Comparison of ENCODE assay signal across 20 cellular contexts in genomic region chr11:130340671-130341319, GRCh38.
DNase-seq lines count a peak whose midpoint lies in the region; ATAC-seq and TF ChIP-seq lines count a peak whose summit lies in the region.
"Had no signal": no experiment of that assay in that cellular context is flagged by ENCODE, and none has a peak within 500 bp of the region (broad histone marks: within the 10 kb centered on the region; RNA-seq: fewer than 3 reads in every experiment).

No MANE protein-coding gene starts in this region.

- TF ChIP-seq CTCF in DND-41 (IDR thresholded peaks at IDR 0.05; ENCODE audit: borderline replicate concordance, extremely low read depth, low read length, poor library complexity, severe bottlenecking) = no peak

- peaks cover 27% of the 10 kb centered on the region for H3K36me3 Mint-ChIP-seq in T-helper 1 cell treated with Interleukin-12 subunit alpha and Interleukin-12 subunit beta and Interleukin-4 antibody, amounts not matched to agents 30 μg/mL and 1 μg/mL, for 36 hours (ENCODE audit: low read depth)

- H3K27me3 ChIP-seq in DND-41 (ENCODE audit: insufficient read depth, low read length, poor library complexity) = no peaks in the 10 kb centered on the region
- H3K27me3 ChIP-seq in effector memory CD4-positive, alpha-beta T cell (replicated peaks; ENCODE audit: control insufficient read depth, insufficient read depth, low read length, poor library complexity, severe bottlenecking) = no peaks in the 10 kb centered on the region
- H3K27me3 ChIP-seq: breast epithelium had no signal

- H3K4me1 ChIP-seq in DND-41 (ENCODE audit: insufficient read depth, low read length) = no peaks in the 10 kb centered on the region
- H3K4me1 ChIP-seq in effector memory CD4-positive, alpha-beta T cell (ENCODE audit: control insufficient read depth, insufficient read depth, low read length, poor library complexity, severe bottlenecking) = no peaks in the 10 kb centered on the region
- H3K4me1 ChIP-seq: breast epithelium, tibial artery had no signal

- H3K27me3 Mint-ChIP-seq in T-helper 1 cell treated with Interleukin-12 subunit alpha and Interleukin-12 subunit beta and Interleukin-4 antibody, amounts not matched to agents 30 μg/mL and 1 μg/mL, for 36 hours (ENCODE audit: low read depth) = no peaks in the 10 kb centered on the region

- H3K9ac ChIP-seq in DND-41 (ENCODE audit: low read depth, low read length) = no peak overlapping the region

- H3K4me2 ChIP-seq in DND-41 (ENCODE audit: insufficient read depth, low read length) = no peak overlapping the region

- peaks cover 12% of the 10 kb centered on the region for H3K9me3 ChIP-seq in DND-41 (ENCODE audit: insufficient read depth, low read length, severe bottlenecking)
- no peaks in the 10 kb centered on the region for H3K9me3 ChIP-seq in effector memory CD4-positive, alpha-beta T cell (ENCODE audit: control insufficient read depth, low read length)
- H3K9me3 ChIP-seq: tibial artery had no signal

- H2AFZ ChIP-seq in DND-41 (ENCODE audit: low read depth, low read length) = no peak overlapping the region

- peak overlapping the region; percentile 82 for H3K27ac Mint-ChIP-seq in T-helper 1 cell treated with Interleukin-12 subunit alpha and Interleukin-12 subunit beta and Interleukin-4 antibody, amounts not matched to agents 30 μg/mL and 1 μg/mL, for 36 hours
- H3K27ac Mint-ChIP-seq: activated naive CD8-positive, alpha-beta T cell; stimulated activated memory B cell treated with anti-CD40 and anti-IgM and Interleukin-4, amounts not matched to agents 10 μg/mL and 1 μg/mL and 100 μg/mL, for 72 hours had no signal

- H3K36me3 ChIP-seq in DND-41 (ENCODE audit: insufficient read depth, low read length) = no peaks in the 10 kb centered on the region
- no peaks in the 10 kb centered on the region for H3K36me3 ChIP-seq in effector memory CD4-positive, alpha-beta T cell (ENCODE audit: control insufficient read depth, insufficient read depth, low read length)
- H3K36me3 ChIP-seq: breast epithelium, tibial artery had no signal

- DNase-seq in DMS53 (lab: John Stamatoyannopoulos, UW) = peak; percentile 19
- no peak for DNase-seq in DMS53 treated with DMSO at 0.1 percent for 48 hours (lab: John Stamatoyannopoulos, UW; ENCODE audit: unreplicated experiment)
- peak; percentile 13 for DNase-seq in DND-41
- DNase-seq in effector memory CD4-positive, alpha-beta T cell = peak in 2 of 3 donors; percentile 4 to 11
- no peak for DNase-seq in GM19240 (ENCODE audit: insufficient read length, low spot score)
- DNase-seq in stimulated activated CD4-positive, alpha-beta T cell treated with anti-CD3 and anti-CD28 coated beads, Interleukin-1b, Interleukin-23, amount 100 ng/mL, for 48 hours = no peak
- no peak for DNase-seq in NCI-H1105 (lab: John Stamatoyannopoulos, UW)
- DNase-seq: dermis blood vessel endothelial cell, GDM1, mucosa of descending colon, NCI-H187, NCI-H446 treated with DMSO at 0.1 percent for 48 hours, retina, RPMI8226, tibial artery had no signal

- H3K79me2 ChIP-seq in DND-41 (ENCODE audit: insufficient read depth, low read length) = no peaks in the 10 kb centered on the region

- H3K4me3 Mint-ChIP-seq in T-helper 1 cell treated with Interleukin-12 subunit alpha and Interleukin-12 subunit beta and Interleukin-4 antibody, amounts not matched to agents 30 μg/mL and 1 μg/mL, for 36 hours = peak overlapping the region; percentile 17
- H3K4me3 Mint-ChIP-seq: activated naive CD8-positive, alpha-beta T cell; stimulated activated memory B cell treated with anti-CD40 and anti-IgM and Interleukin-4, amounts not matched to agents 10 μg/mL and 1 μg/mL and 100 μg/mL, for 72 hours had no signal

- no peak overlapping the region for H3K4me3 ChIP-seq in DND-41 (ENCODE audit: low read depth in 1 of 2, low read length in 2 of 2)
- H3K4me3 ChIP-seq in effector memory CD4-positive, alpha-beta T cell (ENCODE audit: insufficient read depth, low read depth, low read length, poor library complexity, severe bottlenecking) = no peak overlapping the region
- H3K4me3 ChIP-seq: breast epithelium, mucosa of descending colon, tibial artery had no signal

- no peaks in the 10 kb centered on the region for H4K20me1 ChIP-seq in DND-41 (ENCODE audit: insufficient read depth, low read length)

- peaks cover 31% of the 10 kb centered on the region for H3K4me1 Mint-ChIP-seq in T-helper 1 cell treated with Interleukin-12 subunit alpha and Interleukin-12 subunit beta and Interleukin-4 antibody, amounts not matched to agents 30 μg/mL and 1 μg/mL, for 36 hours (ENCODE audit: low read depth)
- H3K4me1 Mint-ChIP-seq: stimulated activated memory B cell treated with anti-CD40 and anti-IgM and Interleukin-4, amounts not matched to agents 10 μg/mL and 1 μg/mL and 100 μg/mL, for 72 hours had no signal

- H3K27ac ChIP-seq in DND-41 (ENCODE audit: low read length) = no peak overlapping the region
- no peak overlapping the region for H3K27ac ChIP-seq in effector memory CD4-positive, alpha-beta T cell (ENCODE audit: insufficient read depth, low read length, poor library complexity, severe bottlenecking)
- H3K27ac ChIP-seq: 22Rv1, breast epithelium, tibial artery had no signal

- peaks cover 43% of the 10 kb centered on the region for H3K9me3 Mint-ChIP-seq in T-helper 1 cell treated with Interleukin-12 subunit alpha and Interleukin-12 subunit beta and Interleukin-4 antibody, amounts not matched to agents 30 μg/mL and 1 μg/mL, for 36 hours

- peak; percentile 49; the same call in 2 of the 3 replicates for ATAC-seq in DND-41 (ENCODE audit: insufficient read depth, low read depth)
- ATAC-seq: mucosa of descending colon; stimulated activated memory B cell treated with anti-CD40 and anti-IgM and Interleukin-4, amounts not matched to agents 10 μg/mL and 1 μg/mL and 100 μg/mL, for 72 hours had no signal

Comparison
In these comparisons a context has a peak if more than half of its experiments do, and no peak if none do; other contexts are left out.
1. DNase-seq: peak in DMS53 (single experiment), DND-41 (single experiment) and effector memory CD4-positive, alpha-beta T cell (2 of 3); none in DMS53 treated with DMSO at 0.1 percent for 48 hours (single experiment), GM19240 (single experiment), stimulated activated CD4-positive, alpha-beta T cell treated with anti-CD3 and anti-CD28 coated beads, Interleukin-1b, Interleukin-23, amount 100 ng/mL, for 48 hours (single experiment) and NCI-H1105 (single experiment).